Comparison of ENCODE assay signal across 8 cellular contexts in the genomic region with DNA sequence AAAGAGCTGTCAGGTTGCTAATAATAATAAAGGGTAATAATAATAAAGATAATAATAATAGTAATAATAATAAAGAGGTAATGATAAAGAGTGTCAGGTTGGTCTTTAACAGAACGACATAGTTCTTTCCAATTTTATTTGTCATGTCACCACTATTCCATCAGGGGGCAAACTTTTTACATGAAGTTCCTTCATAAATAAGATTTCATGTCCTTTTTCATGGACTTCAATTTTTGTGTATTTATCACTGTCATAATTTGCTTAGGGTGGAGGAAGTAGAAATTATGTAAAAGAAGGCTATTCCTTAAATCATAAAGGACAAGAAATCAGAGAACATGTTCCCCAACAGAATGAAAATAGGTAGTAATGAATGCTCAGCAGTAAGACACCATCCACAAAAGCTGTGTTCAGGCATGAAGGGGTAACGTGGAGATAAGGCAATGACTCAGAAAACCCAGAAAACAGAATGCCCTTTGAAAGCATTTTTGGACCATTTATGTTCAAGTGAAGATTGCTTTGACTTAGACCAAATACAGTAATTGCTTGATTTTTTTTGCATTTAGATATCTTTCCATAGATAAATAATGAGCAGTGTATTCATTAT.
DNase-seq lines count a peak whose midpoint lies in the region; ATAC-seq and TF ChIP-seq lines count a peak whose summit lies in the region.

No MANE protein-coding gene starts in this region.

- no peaks in the 10 kb centered on the region for H3K36me3 ChIP-seq in DND-41 (ENCODE audit: insufficient read depth, low read length)
- H3K36me3 ChIP-seq in skeletal muscle satellite cell (ENCODE audit: insufficient read depth, low read length) = no peaks in the 10 kb centered on the region

- DNase-seq in DND-41 = no peak
- DNase-seq in SW480 (ENCODE audit: low spot score) = peak; percentile 48
- peak; percentile 64 for DNase-seq in globus pallidus (ENCODE audit: low spot score)
- DNase-seq in activated CD4-positive, CD25-positive, alpha-beta regulatory T cell treated with anti-CD3 and anti-CD28 coated beads, Interleukin-2, amount 50 U/mL, for 72 hours = no peak
- no peak for DNase-seq in mesenteric fat pad (ENCODE audit: low spot score)
- no peak for DNase-seq in stimulated activated CD8-positive, alpha-beta memory T cell treated with anti-CD3 and anti-CD28 coated beads, Interleukin-4, amount 100 ng/mL, for 48 hours

- H3K9ac ChIP-seq in DND-41 (ENCODE audit: low read depth, low read length) (no peak overlapping the region), skeletal muscle satellite cell (ENCODE audit: low read depth, low read length) (peak overlapping the region; percentile 0)

- H3K27me3 ChIP-seq in DND-41 (ENCODE audit: insufficient read depth, low read length, poor library complexity) (peaks cover 3% of the 10 kb centered on the region), skeletal muscle satellite cell (ENCODE audit: control insufficient read depth, insufficient read depth, low read length) (no peaks in the 10 kb centered on the region)

- H2AFZ ChIP-seq in DND-41 (ENCODE audit: low read depth, low read length) = no peak overlapping the region

- no peak overlapping the region for H3K4me2 ChIP-seq in DND-41 (ENCODE audit: insufficient read depth, low read length)
- H3K4me2 ChIP-seq in skeletal muscle satellite cell (ENCODE audit: low read length) = no peak overlapping the region

- no peaks in the 10 kb centered on the region for H3K4me1 ChIP-seq in DND-41 (ENCODE audit: insufficient read depth, low read length)
- H3K4me1 ChIP-seq in skeletal muscle satellite cell (ENCODE audit: control insufficient read depth, insufficient read depth, low read length) = peaks cover 10% of the 10 kb centered on the region

- no peaks in the 10 kb centered on the region for H3K79me2 ChIP-seq in DND-41 (ENCODE audit: insufficient read depth, low read length)

- TF ChIP-seq CTCF in DND-41 (IDR thresholded peaks at IDR 0.05; ENCODE audit: borderline replicate concordance, extremely low read depth, low read length, poor library complexity, severe bottlenecking) = peak; percentile 59

- ATAC-seq in DND-41 (ENCODE audit: insufficient read depth, low read depth) (no peak), HG03354 (IDR thresholded peaks at IDR 0.05; ENCODE audit: poor library complexity, severe bottlenecking, unreplicated experiment) (peak; percentile 54)

- H3K4me3 ChIP-seq in DND-41 (ENCODE audit: low read depth in 1 of 2, low read length in 2 of 2) = no peak overlapping the region
- H3K4me3 ChIP-seq in skeletal muscle satellite cell (ENCODE audit: low read length) = no peak overlapping the region

- no peaks in the 10 kb centered on the region for H4K20me1 ChIP-seq in DND-41 (ENCODE audit: insufficient read depth, low read length)

- no peak overlapping the region for H3K27ac ChIP-seq in DND-41 (ENCODE audit: low read length)

- H3K9me3 ChIP-seq in DND-41 (ENCODE audit: insufficient read depth, low read length, severe bottlenecking) = no peaks in the 10 kb centered on the region
- no peaks in the 10 kb centered on the region for H3K9me3 ChIP-seq in skeletal muscle satellite cell (replicated peaks; ENCODE audit: low read length)

Comparison
In these comparisons a context has a peak if more than half of its experiments do, and no peak if none do; other contexts are left out.
1. DNase-seq: peak in SW480 (single experiment) and globus pallidus (single experiment); none in DND-41 (single experiment), activated CD4-positive, CD25-positive, alpha-beta regulatory T cell treated with anti-CD3 and anti-CD28 coated beads, Interleukin-2, amount 50 U/mL, for 72 hours (single experiment), mesenteric fat pad (single experiment) and stimulated activated CD8-positive, alpha-beta memory T cell treated with anti-CD3 and anti-CD28 coated beads, Interleukin-4, amount 100 ng/mL, for 48 hours (single experiment).